ENCODE assay signal across 13 cellular contexts in the genomic region with DNA sequence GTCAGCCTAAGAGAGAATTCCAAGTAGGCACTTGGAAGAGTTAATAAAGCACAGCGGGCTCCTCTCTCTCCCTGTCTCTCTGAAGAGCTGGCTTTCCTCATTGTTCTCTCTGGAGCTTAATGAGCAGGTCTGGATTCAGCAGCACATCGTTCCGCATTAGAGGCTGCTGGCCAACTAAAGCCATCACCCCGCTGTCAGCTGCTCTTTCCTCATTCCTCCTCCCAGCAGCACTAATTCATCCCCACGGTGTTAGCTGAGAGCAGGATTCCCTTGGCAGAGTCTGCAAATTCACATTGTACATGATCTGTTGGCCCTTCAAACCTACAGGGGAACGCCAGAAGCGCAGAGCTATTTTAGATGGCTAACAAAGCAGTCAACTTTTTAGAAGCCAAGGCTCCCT. TPM values are rescaled to one million over a fixed set of nuclear protein-coding genes. Genes with fewer than 3 reads are reported as not detected.
A peak's percentile ranks its signal among the peaks of the same experiment; 100 is the strongest.
DNase-seq lines count a peak whose midpoint lies in the region; ATAC-seq, FAIRE-seq and TF ChIP-seq lines count a peak whose summit lies in the region.
"Had no signal": no experiment of that assay in that cellular context is flagged by ENCODE, and none has a peak within 500 bp of the region (broad histone marks: within the 10 kb centered on the region; RNA-seq: fewer than 3 reads in every experiment).

No MANE protein-coding gene starts in this region.

- H3K4me2 ChIP-seq in GM23338 = no peak overlapping the region
- H3K4me2 ChIP-seq in astrocyte (ENCODE audit: low read length) = no peak overlapping the region

- no peaks in the 10 kb centered on the region for H3F3A ChIP-seq in GM23338 (replicated peaks; ENCODE audit: low read depth)

- H3K27ac ChIP-seq in GM23338 (ENCODE audit: low read depth) (no peak overlapping the region), astrocyte (ENCODE audit: low read depth, low read length) (no peak overlapping the region), right cardiac atrium (ENCODE audit: low read length) (peak overlapping the region; percentile 72), psoas muscle (no peak overlapping the region)

- no peaks in the 10 kb centered on the region for H3K9me3 Mint-ChIP-seq in GM23338
- no peaks in the 10 kb centered on the region for H3K9me3 Mint-ChIP-seq in astrocyte (ENCODE audit: unreplicated experiment)
- no peaks in the 10 kb centered on the region for H3K9me3 Mint-ChIP-seq in stimulated activated naive CD8-positive, alpha-beta T cell treated with anti-CD3 and anti-CD28 coated beads, Interleukin-15, amount 100 ng/mL, for 72 hours

- no peak overlapping the region for H3K9ac ChIP-seq in astrocyte (ENCODE audit: low read length)

- H3K36me3 ChIP-seq in GM23338 (ENCODE audit: insufficient read depth) = no peaks in the 10 kb centered on the region
- no peaks in the 10 kb centered on the region for H3K36me3 ChIP-seq in astrocyte (ENCODE audit: insufficient read depth, low read length)
- peaks cover 5 to 40% of the 10 kb centered on the region in 2 donors for H3K36me3 ChIP-seq in psoas muscle (ENCODE audit: insufficient read depth in 1 of 2, low read depth in 1 of 2)

- H2AFZ ChIP-seq in GM23338 = peak overlapping the region; percentile 15; the same call in 1 of the 2 replicates
- peak overlapping the region; percentile 58 for H2AFZ ChIP-seq in astrocyte (ENCODE audit: low read depth, low read length)

- no peaks in the 10 kb centered on the region for H3K9me2 ChIP-seq in GM23338 (ENCODE audit: insufficient read depth)

- no peak overlapping the region for H3K27ac Mint-ChIP-seq in GM23338
- H3K27ac Mint-ChIP-seq in astrocyte (ENCODE audit: unreplicated experiment) = no peak overlapping the region
- no peak overlapping the region for H3K27ac Mint-ChIP-seq in stimulated activated naive CD8-positive, alpha-beta T cell treated with anti-CD3 and anti-CD28 coated beads, Interleukin-15, amount 100 ng/mL, for 72 hours
- H3K27ac Mint-ChIP-seq: memory B cell had no signal

- intact Hi-C loops in right cardiac atrium (cut with DNase I) (loop anchor here in 1 of 4 donors (10.0 kb wide), 1 partner anchor 187 kb away; no protein-coding TSS in a partner anchor), psoas muscle (cut with DNase I) (loop anchor here in 1 of 2 donors (5.0 kb wide), 1 partner anchor 40 kb away; no protein-coding TSS in a partner anchor)

- H3K4me1 ChIP-seq in GM23338 (ENCODE audit: insufficient read depth) (no peaks in the 10 kb centered on the region; the same call in 1 of the 2 replicates), astrocyte (ENCODE audit: insufficient read depth, low read length) (no peaks in the 10 kb centered on the region), right cardiac atrium (ENCODE audit: control insufficient read depth, insufficient read depth, low read length) (no peaks in the 10 kb centered on the region), psoas muscle (no peaks in the 10 kb centered on the region)

- H3K27me3 ChIP-seq in GM23338 (ENCODE audit: insufficient read depth) (no peaks in the 10 kb centered on the region), astrocyte (ENCODE audit: insufficient read depth, low read length) (no peaks in the 10 kb centered on the region), right cardiac atrium (ENCODE audit: control insufficient read depth, insufficient read depth) (no peaks in the 10 kb centered on the region), psoas muscle (ENCODE audit: insufficient read depth in 3 of 3, low read length in 2 of 3) (no peaks in the 10 kb centered on the region)

- 29% methylated on average over 7 of the region's 7 CpGs for WGBS in right cardiac atrium
- WGBS in psoas muscle, 3 donors = 9 to 17% (median 14%) methylated on average over 7 of the region's 7 CpGs

- no peaks in the 10 kb centered on the region for H4K20me1 ChIP-seq in GM23338 (replicated peaks; ENCODE audit: insufficient read depth)
- H4K20me1 ChIP-seq in astrocyte (ENCODE audit: insufficient read depth, low read length) = no peaks in the 10 kb centered on the region

- H3K27me3 Mint-ChIP-seq in GM23338 (ENCODE audit: insufficient read depth, low read depth, poor library complexity) (no peaks in the 10 kb centered on the region), astrocyte (ENCODE audit: low read depth, unreplicated experiment) (no peaks in the 10 kb centered on the region)
- no peaks in the 10 kb centered on the region for H3K27me3 Mint-ChIP-seq in stimulated activated naive CD8-positive, alpha-beta T cell treated with anti-CD3 and anti-CD28 coated beads, Interleukin-15, amount 100 ng/mL, for 72 hours
- H3K27me3 Mint-ChIP-seq: memory B cell had no signal

- FAIRE-seq in astrocyte (lab: Jason Lieb, UNC) = no peak
- FAIRE-seq: colon had no signal

- H3K4me1 Mint-ChIP-seq in GM23338 (peaks cover 12% of the 10 kb centered on the region), astrocyte (ENCODE audit: low read depth, unreplicated experiment) (peaks cover 6% of the 10 kb centered on the region)
- no peaks in the 10 kb centered on the region for H3K4me1 Mint-ChIP-seq in stimulated activated naive CD8-positive, alpha-beta T cell treated with anti-CD3 and anti-CD28 coated beads, Interleukin-15, amount 100 ng/mL, for 72 hours

- peak; percentile 48 for DNase-seq in GM23338 (ENCODE audit: low spot score)
- peak; percentile 43 for DNase-seq in astrocyte (ENCODE audit: low read depth)
- DNase-seq in right cardiac atrium = peak; percentile 29 to 71 (median 59)
- peak; percentile 21 to 70 for DNase-seq in psoas muscle
- DNase-seq in stimulated activated naive CD8-positive, alpha-beta T cell treated with anti-CD3 and anti-CD28 coated beads, Interleukin-15, amount 100 ng/mL, for 72 hours = no peak
- no peak for DNase-seq in ureter (ENCODE audit: low spot score)
- DNase-seq: activated CD4-positive, alpha-beta T cell treated with anti-CD3 and anti-CD28 coated beads for 48 hours; DMS53; NK-92 treated with Interleukin-12 subunit alpha and Interleukin-12 subunit beta, amount 100 ng/mL, for 24 hours had no signal

- H3K36me3 Mint-ChIP-seq in GM23338 (ENCODE audit: low read depth) (no peaks in the 10 kb centered on the region), astrocyte (ENCODE audit: low read depth, unreplicated experiment) (no peaks in the 10 kb centered on the region)

- H3K4me3 Mint-ChIP-seq in GM23338 (no peak overlapping the region), astrocyte (ENCODE audit: unreplicated experiment) (no peak overlapping the region)
- no peak overlapping the region for H3K4me3 Mint-ChIP-seq in stimulated activated naive CD8-positive, alpha-beta T cell treated with anti-CD3 and anti-CD28 coated beads, Interleukin-15, amount 100 ng/mL, for 72 hours
- H3K4me3 Mint-ChIP-seq: memory B cell had no signal

- H3K9me3 ChIP-seq in astrocyte (ENCODE audit: insufficient read depth, low read depth, low read length) = no peaks in the 10 kb centered on the region
- H3K9me3 ChIP-seq in right cardiac atrium (ENCODE audit: control insufficient read depth, low read length) = no peaks in the 10 kb centered on the region
- no peaks in the 10 kb centered on the region for H3K9me3 ChIP-seq in psoas muscle

- ATAC-seq in GM23338 = peak; percentile 95
- ATAC-seq in right cardiac atrium = peak; percentile 90 to 96
- ATAC-seq in psoas muscle = peak; percentile 75 to 95 (median 91)
- ATAC-seq in GM19452 (IDR thresholded peaks at IDR 0.05; ENCODE audit: unreplicated experiment) = no peak
- no peak for ATAC-seq in HG03025 (IDR thresholded peaks at IDR 0.05; ENCODE audit: low FRiP score, unreplicated experiment)
- no peak for ATAC-seq in stimulated activated naive CD8-positive, alpha-beta T cell treated with anti-CD3 and anti-CD28 coated beads, Interleukin-15, amount 100 ng/mL, for 72 hours

- H3K79me2 ChIP-seq in GM23338 (replicated peaks; ENCODE audit: insufficient read depth) = no peaks in the 10 kb centered on the region
- no peaks in the 10 kb centered on the region for H3K79me2 ChIP-seq in astrocyte (ENCODE audit: insufficient read depth, low read length)

- no peak for TF ChIP-seq CTCF in GM23338 (conservative IDR thresholded peaks at IDR 0.05; ENCODE audit: low read depth in 2 of 2)
- no peak for TF ChIP-seq CTCF in astrocyte (IDR thresholded peaks at IDR 0.05; ENCODE audit: insufficient read depth, low read depth, low read length)
- TF ChIP-seq CTCF in psoas muscle (IDR thresholded peaks at IDR 0.05) = no peak

- H3K4me3 ChIP-seq in GM23338 (no peak overlapping the region), astrocyte (ENCODE audit: insufficient read depth, low read depth, low read length) (no peak overlapping the region), right cardiac atrium (ENCODE audit: low read length) (no peak overlapping the region), psoas muscle (no peak overlapping the region)

TF ChIP-seq in GM23338, 12 proteins besides CTCF, POLR2A, EP300 and RAD21 (continues in another document):
- TF ChIP-seq, protein P1, sequence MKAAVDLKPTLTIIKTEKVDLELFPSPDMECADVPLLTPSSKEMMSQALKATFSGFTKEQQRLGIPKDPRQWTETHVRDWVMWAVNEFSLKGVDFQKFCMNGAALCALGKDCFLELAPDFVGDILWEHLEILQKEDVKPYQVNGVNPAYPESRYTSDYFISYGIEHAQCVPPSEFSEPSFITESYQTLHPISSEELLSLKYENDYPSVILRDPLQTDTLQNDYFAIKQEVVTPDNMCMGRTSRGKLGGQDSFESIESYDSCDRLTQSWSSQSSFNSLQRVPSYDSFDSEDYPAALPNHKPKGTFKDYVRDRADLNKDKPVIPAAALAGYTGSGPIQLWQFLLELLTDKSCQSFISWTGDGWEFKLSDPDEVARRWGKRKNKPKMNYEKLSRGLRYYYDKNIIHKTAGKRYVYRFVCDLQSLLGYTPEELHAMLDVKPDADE (IDR thresholded peaks at IDR 0.05) = no peak
- TF ChIP-seq JUNB (IDR thresholded peaks at IDR 0.05; ENCODE audit: unreplicated experiment) (no peak), ZNF331 (CRISPR knock-in tag; IDR thresholded peaks at IDR 0.05; ENCODE audit: low read depth) (no peak), EZH2 (IDR thresholded peaks at IDR 0.05; ENCODE audit: low read depth, unreplicated experiment) (no peak), NANOG (IDR thresholded peaks at IDR 0.05; ENCODE audit: borderline replicate concordance) (no peak)

RNA-seq across cellular contexts. Expression of gene SGO1, which starts 44.2 kb away (rescaled TPM):
- total RNA-seq in GM23338 (2014; rRNA removed; shearing (Covaris generic)) = 31.8 and 33.0 TPM in 2 replicates
- polyA plus RNA-seq in GM23338 (2016; fragmentation: Nextera tagmentation; extraction: Ambion mirVana) (95.0 and 128 TPM in 2 replicates), right cardiac atrium (not detected), psoas muscle (under 1 TPM in 2 of 3 donors, not detected in 1; 0.03 to 0.05 TPM)
- total RNA-seq in astrocyte (1.9 and 3.0 TPM in 2 replicates), right cardiac atrium (under 1 TPM; 0.20 to 0.43 (median 0.24) TPM), psoas muscle (not detected), ureter (0.78 TPM)

Comparison
In these comparisons a context has a peak if more than half of its experiments do, and no peak if none do; other contexts are left out.
1. ATAC-seq: peak in GM23338 (single experiment), right cardiac atrium (2 of 2) and psoas muscle (4 of 4); none in GM19452 (single experiment), HG03025 (single experiment) and stimulated activated naive CD8-positive, alpha-beta T cell treated with anti-CD3 and anti-CD28 coated beads, Interleukin-15, amount 100 ng/mL, for 72 hours (single experiment).
2. DNase-seq: peak in GM23338 (single experiment), astrocyte (single experiment), right cardiac atrium (3 of 3) and psoas muscle (2 of 2); none in stimulated activated naive CD8-positive, alpha-beta T cell treated with anti-CD3 and anti-CD28 coated beads, Interleukin-15, amount 100 ng/mL, for 72 hours (0 of 2) and ureter (single experiment).